Comparison of ENCODE assay signal across 2 cellular contexts in the genomic region with DNA sequence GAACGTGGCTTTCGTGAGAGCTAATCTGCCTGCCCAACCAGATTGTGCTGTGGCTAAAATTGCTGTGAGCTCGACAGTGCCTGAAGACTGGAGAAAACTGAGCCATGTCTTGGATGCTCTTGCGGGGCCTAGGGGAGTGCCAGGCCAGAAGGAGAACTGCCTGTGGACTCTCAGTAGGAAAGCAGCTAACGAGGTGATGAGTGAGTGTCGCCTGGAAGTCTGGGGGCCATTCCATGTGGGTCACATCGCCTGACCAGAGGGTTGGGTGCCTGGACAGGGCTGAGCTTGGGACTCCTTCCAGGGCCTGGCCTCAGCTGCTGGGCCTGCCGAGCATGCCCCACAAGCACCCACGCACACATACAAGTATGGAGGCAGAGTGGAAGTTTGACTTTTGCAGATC.
TF ChIP-seq lines count a peak whose summit lies in the region.

No MANE protein-coding gene starts in this region.

TF ChIP-seq in IMR-90, 13 proteins besides CTCF, POLR2A, EP300 and RAD21:
- TF ChIP-seq ELK1 (IDR thresholded peaks at IDR 0.05; ENCODE audit: borderline replicate concordance, low read depth, low read length) = no peak

TF ChIP-seq in HepG2, 621 proteins besides CTCF, POLR2A, EP300 and RAD21:
- TF ChIP-seq, protein P1, sequence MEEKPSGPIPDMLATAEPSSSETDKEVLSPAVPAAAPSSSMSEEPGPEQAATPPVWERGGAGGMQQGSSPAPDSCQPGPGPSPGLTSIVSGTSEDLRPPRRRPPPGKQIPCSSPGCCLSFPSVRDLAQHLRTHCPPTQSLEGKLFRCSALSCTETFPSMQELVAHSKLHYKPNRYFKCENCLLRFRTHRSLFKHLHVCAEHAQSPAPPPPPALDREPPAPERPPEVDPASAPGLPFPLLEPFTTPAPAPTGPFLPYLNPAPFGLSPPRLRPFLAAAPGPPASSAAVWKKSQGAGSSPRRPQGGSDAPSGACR (CRISPR knock-in tag; IDR thresholded peaks at IDR 0.05) = no peak
- TF ChIP-seq KDM2A (CRISPR knock-in tag; IDR thresholded peaks at IDR 0.05; ENCODE audit: borderline replicate concordance, low read depth) (0 out of 2 replicates have a peak, but pooled peaks have one; percentile 6), BRD4 (CRISPR knock-in tag; IDR thresholded peaks at IDR 0.05) (peak; percentile 25; the same call in 1 of the 2 replicates), ZNF430 (CRISPR knock-in tag; IDR thresholded peaks at IDR 0.05) (no peak)
- TF ChIP-seq, protein P2, sequence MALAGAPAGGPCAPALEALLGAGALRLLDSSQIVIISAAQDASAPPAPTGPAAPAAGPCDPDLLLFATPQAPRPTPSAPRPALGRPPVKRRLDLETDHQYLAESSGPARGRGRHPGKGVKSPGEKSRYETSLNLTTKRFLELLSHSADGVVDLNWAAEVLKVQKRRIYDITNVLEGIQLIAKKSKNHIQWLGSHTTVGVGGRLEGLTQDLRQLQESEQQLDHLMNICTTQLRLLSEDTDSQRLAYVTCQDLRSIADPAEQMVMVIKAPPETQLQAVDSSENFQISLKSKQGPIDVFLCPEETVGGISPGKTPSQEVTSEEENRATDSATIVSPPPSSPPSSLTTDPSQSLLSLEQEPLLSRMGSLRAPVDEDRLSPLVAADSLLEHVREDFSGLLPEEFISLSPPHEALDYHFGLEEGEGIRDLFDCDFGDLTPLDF (CRISPR knock-in tag; IDR thresholded peaks at IDR 0.05) = no peak
